Comparison of ENCODE assay signal across 9 cellular contexts in the genomic region with DNA sequence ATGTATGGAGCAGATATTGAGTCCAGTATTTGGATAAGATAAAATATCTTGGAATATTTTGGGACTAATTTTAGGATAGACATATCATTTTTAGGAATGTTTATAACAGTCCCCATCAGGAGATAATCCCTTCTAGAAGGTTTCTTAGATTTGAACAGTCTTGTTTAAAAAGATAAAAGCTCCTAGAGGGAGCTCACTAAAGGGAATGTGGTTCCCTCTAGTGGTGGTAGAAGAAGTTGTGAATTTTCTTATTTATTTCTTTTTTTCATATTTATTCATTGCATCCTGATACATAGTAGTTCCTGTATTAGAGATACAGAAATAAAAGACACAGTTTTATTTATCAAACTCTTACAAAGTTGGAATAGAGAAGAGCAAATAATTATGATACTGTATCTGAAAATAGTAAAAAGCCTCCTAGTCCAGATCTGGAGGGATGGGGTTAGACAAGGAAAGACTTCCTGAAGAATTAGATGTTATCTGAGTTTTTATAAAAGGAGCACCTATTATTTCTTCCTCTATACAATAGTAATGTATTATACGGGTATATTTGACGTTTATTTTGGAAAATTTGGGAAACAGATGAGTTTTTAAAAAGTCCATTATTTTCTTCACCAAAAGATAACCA. TPM values are rescaled to one million over a fixed set of nuclear protein-coding genes. Genes with fewer than 3 reads are reported as not detected.
DNase-seq lines count a peak whose midpoint lies in the region; ATAC-seq, FAIRE-seq and TF ChIP-seq lines count a peak whose summit lies in the region.
"Had no signal": no experiment of that assay in that cellular context is flagged by ENCODE, and none has a peak within 500 bp of the region (broad histone marks: within the 10 kb centered on the region; RNA-seq: fewer than 3 reads in every experiment).

No MANE protein-coding gene starts in this region.

- H3K9me3 ChIP-seq in IMR-90 (ENCODE audit: control insufficient read depth, insufficient read depth, low read length) (no peaks in the 10 kb centered on the region), PC-3 (ENCODE audit: low read length) (no peaks in the 10 kb centered on the region), endothelial cell of umbilical vein (replicated peaks; ENCODE audit: control insufficient read depth, insufficient read depth, low read length) (no peaks in the 10 kb centered on the region), neuronal stem cell (replicated peaks in 1 of 2; ENCODE audit: control insufficient read depth in 2 of 2, insufficient read depth in 1 of 2, low read depth in 1 of 2, low read length in 2 of 2) (no peaks in the 10 kb centered on the region)

- intact Hi-C loops in Calu3 (cut with micrococcal nuclease; ENCODE audit: unreplicated experiment) (loop anchor here (10.0 kb wide), 1 partner anchor 684 kb away; a partner anchor contains a TSS), IMR-90 (cut with micrococcal nuclease) (loop anchor here (1.0 kb wide), 3 partner anchors 516 to 721 kb away; no protein-coding TSS in a partner anchor), PC-3 (cut with micrococcal nuclease) (loop anchor here (2.0 kb wide), 3 partner anchors 74 to 686 kb away; no protein-coding TSS in a partner anchor), endothelial cell of umbilical vein (cut with micrococcal nuclease) (loop anchor here (1.0 to 10.0 kb wide), 4 partner anchors 76 to 695 kb away; no protein-coding TSS in a partner anchor)

- H3K23ac ChIP-seq in IMR-90 (ENCODE audit: low read depth, low read length) (no peak overlapping the region), neuronal stem cell (ENCODE audit: low read depth, low read length, poor library complexity) (no peak overlapping the region)

- H3K4ac ChIP-seq in IMR-90 (ENCODE audit: low read depth, low read length) = no peak overlapping the region
- no peak overlapping the region for H3K4ac ChIP-seq in neuronal stem cell (ENCODE audit: low read length)

- TF ChIP-seq CTCF in Calu3 (IDR thresholded peaks at IDR 0.05; ENCODE audit: unreplicated experiment) (peak; percentile 17), IMR-90 (conservative IDR thresholded peaks at IDR 0.05; ENCODE audit: low read depth, low read length) (peak; percentile 77), PC-3 (conservative IDR thresholded peaks at IDR 0.05; ENCODE audit: low read depth, low read length) (peak; percentile 83), endothelial cell of umbilical vein (IDR thresholded peaks at IDR 0.05; ENCODE audit: extremely low read depth in 1 of 2, insufficient read depth in 1 of 2, low read depth in 1 of 2, low read length in 2 of 2) (peak; percentile 40 to 45)

- no peak overlapping the region for H3K56ac ChIP-seq in IMR-90 (ENCODE audit: extremely low read depth, insufficient read depth, low read length)

- ATAC-seq in IMR-90 (ENCODE audit: low read depth) = peak; percentile 82
- peak; percentile 70 for ATAC-seq in PC-3
- ATAC-seq in GM19397 (IDR thresholded peaks at IDR 0.05; ENCODE audit: unreplicated experiment) = no peak

- H3K4me3 ChIP-seq in IMR-90 (ENCODE audit: insufficient read depth, low read depth, low read length) (no peak overlapping the region), PC-3 (ENCODE audit: low read length) (no peak overlapping the region), endothelial cell of umbilical vein (replicated peaks in 1 of 3; ENCODE audit: insufficient read depth in 1 of 3, low read depth in 1 of 3, low read length in 3 of 3) (no peak overlapping the region), neuronal stem cell (ENCODE audit: low read length in 2 of 2) (no peak overlapping the region)

- H3K27ac Mint-ChIP-seq in Calu3 (ENCODE audit: unreplicated experiment) = no peak overlapping the region

- no peak overlapping the region for H2AK5ac ChIP-seq in IMR-90 (ENCODE audit: low read depth, low read length)
- no peak overlapping the region for H2AK5ac ChIP-seq in neuronal stem cell (ENCODE audit: low read depth, low read length)

- no peaks in the 10 kb centered on the region for H3K9me1 ChIP-seq in IMR-90 (ENCODE audit: insufficient read depth, low read length)
- H3K9me1 ChIP-seq in endothelial cell of umbilical vein (replicated peaks; ENCODE audit: control insufficient read depth, extremely low read depth, insufficient read depth, low read length) = no peaks in the 10 kb centered on the region

- H3K27ac ChIP-seq in IMR-90 (ENCODE audit: insufficient read depth, low read length) (no peak overlapping the region), PC-3 (ENCODE audit: low read length) (no peak overlapping the region), endothelial cell of umbilical vein (ENCODE audit: insufficient read depth, low read depth, low read length) (no peak overlapping the region), neuronal stem cell (replicated peaks; ENCODE audit: low read length) (no peak overlapping the region)

- H3K9ac ChIP-seq in IMR-90 (ENCODE audit: low read depth, low read length) = no peak overlapping the region
- no peak overlapping the region for H3K9ac ChIP-seq in PC-3 (ENCODE audit: low read length)
- no peak overlapping the region for H3K9ac ChIP-seq in endothelial cell of umbilical vein (replicated peaks; ENCODE audit: extremely low read depth, insufficient read depth, low read length)
- no peak overlapping the region for H3K9ac ChIP-seq in neuronal stem cell (ENCODE audit: low read depth, low read length, poor library complexity)

- no peak overlapping the region for H2BK20ac ChIP-seq in IMR-90 (ENCODE audit: low read depth, low read length)

- POLR2A ChIA-PET in IMR-90 (lab: Charles Lee; ENCODE audit: unreplicated experiment) (no interaction called here), PC-3 (lab: Charles Lee; ENCODE audit: unreplicated experiment) (interaction anchor here (0.7 kb wide), 1 partner anchor 466 kb away, joined by 3 read pairs; no protein-coding TSS in a partner anchor), endothelial cell of umbilical vein (lab: Charles Lee) (interaction anchor here (0.6 kb wide), 1 partner anchor 404 kb away, joined by 5 read pairs; no protein-coding TSS in a partner anchor)

- H3F3A ChIP-seq in PC-3 (ENCODE audit: low read length, unreplicated experiment) = no peaks in the 10 kb centered on the region

- H3K4me3 Mint-ChIP-seq in Calu3 (ENCODE audit: low read depth, unreplicated experiment) = no peak overlapping the region
- H3K4me3 Mint-ChIP-seq: IgD-negative memory B cell had no signal

- H3K27me3 Mint-ChIP-seq in Calu3 (ENCODE audit: unreplicated experiment) = peaks cover 60% of the 10 kb centered on the region
- H3K27me3 Mint-ChIP-seq: IgD-negative memory B cell had no signal

- CTCF ChIA-PET in Calu3 (lab: Charles Lee) = interaction anchor here (0.5 to 1.6 kb wide), 11 partner anchors 9 to 695 kb away, joined by 3 to 8 read pairs (median 3); a partner anchor contains a TSS
- CTCF ChIA-PET in IMR-90 (lab: Yijun Ruan, JAX) = interaction anchor here (0.5 to 1.5 kb wide), 5 partner anchors 9 to 696 kb away, joined by 3 to 5 read pairs (median 4); no protein-coding TSS in a partner anchor
- CTCF ChIA-PET in PC-3 (lab: Charles Lee) = interaction anchor here (0.6 to 1.1 kb wide), 5 partner anchors 33 to 696 kb away, joined by 3 to 6 read pairs (median 3); no protein-coding TSS in a partner anchor
- CTCF ChIA-PET in endothelial cell of umbilical vein (lab: Charles Lee) = interaction anchor here (0.6 to 4.4 kb wide), 63 partner anchors 8 to 722 kb away, joined by 3 to 127 read pairs (median 4); a partner anchor contains a TSS

- no peaks in the 10 kb centered on the region for H3K9me3 Mint-ChIP-seq in Calu3 (ENCODE audit: low read depth, unreplicated experiment)
- H3K9me3 Mint-ChIP-seq: IgD-negative memory B cell had no signal

- in situ Hi-C loops in IMR-90 (cut with MboI; ENCODE audit: low sequenced_read_pairs) = loop anchor here (10.0 kb wide), 1 partner anchor 684 kb away; a partner anchor contains a TSS

- H3K18ac ChIP-seq in IMR-90 (ENCODE audit: low read depth, low read length) = no peak overlapping the region
- no peak overlapping the region for H3K18ac ChIP-seq in neuronal stem cell (ENCODE audit: low read length)

- no peak overlapping the region for H2BK5ac ChIP-seq in IMR-90 (ENCODE audit: low read depth, low read length, poor library complexity, severe bottlenecking)
- H2BK5ac ChIP-seq in neuronal stem cell (ENCODE audit: low read length) = no peak overlapping the region

- no CpG with 5 or more reads among the region's 2 CpGs for WGBS in IMR-90 (ENCODE audit: extremely low coverage in 2 of 2, insufficient read length in 1 of 2), 2 experiments
- WGBS in neuronal stem cell (ENCODE audit: extremely low coverage in 2 of 2, insufficient read length in 2 of 2, insufficient replicate concordance in 1 of 2), 2 donors = no CpG with 5 or more reads among the region's 2 CpGs

- H4K8ac ChIP-seq in IMR-90 (ENCODE audit: low read depth in 2 of 2, low read length in 2 of 2) (no peak overlapping the region), neuronal stem cell (ENCODE audit: low read depth, low read length) (no peak overlapping the region)

- peak; percentile 78 for TF ChIP-seq RAD21 in IMR-90 (IDR thresholded peaks at IDR 0.05; ENCODE audit: low read length)

- no peak overlapping the region for H4K5ac ChIP-seq in IMR-90 (ENCODE audit: low read depth, low read length)

- no peak overlapping the region for H2AK9ac ChIP-seq in IMR-90 (replicated peaks; ENCODE audit: low read depth, low read length, poor library complexity)

- H2AFZ ChIP-seq in IMR-90 (replicated peaks; ENCODE audit: low read length, poor library complexity) (no peak overlapping the region), PC-3 (ENCODE audit: low read length) (no peak overlapping the region), endothelial cell of umbilical vein (ENCODE audit: low read depth, low read length) (no peak overlapping the region), neuronal stem cell (ENCODE audit: low read length) (no peak overlapping the region)

- H3K4me1 ChIP-seq in IMR-90 (ENCODE audit: control insufficient read depth, insufficient read depth, low read length) (no peaks in the 10 kb centered on the region), PC-3 (ENCODE audit: insufficient read depth, low read length) (no peaks in the 10 kb centered on the region), endothelial cell of umbilical vein (ENCODE audit: control insufficient read depth, extremely low read depth, insufficient read depth, low read length) (no peaks in the 10 kb centered on the region), neuronal stem cell (ENCODE audit: control insufficient read depth in 2 of 2, insufficient read depth in 1 of 2, low read depth in 1 of 2, low read length in 2 of 2) (no peaks in the 10 kb centered on the region)

- H4K20me1 ChIP-seq in IMR-90 (ENCODE audit: insufficient read depth, low read length) = no peaks in the 10 kb centered on the region
- no peaks in the 10 kb centered on the region for H4K20me1 ChIP-seq in PC-3 (ENCODE audit: low read length)
- H4K20me1 ChIP-seq in endothelial cell of umbilical vein (replicated peaks; ENCODE audit: control insufficient read depth, extremely low read depth, insufficient read depth, low read length) = no peaks in the 10 kb centered on the region

- H3K79me2 ChIP-seq in PC-3 (ENCODE audit: low read length) (no peaks in the 10 kb centered on the region), endothelial cell of umbilical vein (ENCODE audit: control insufficient read depth, insufficient read depth, low read length) (no peaks in the 10 kb centered on the region)

- H3K36me3 Mint-ChIP-seq in Calu3 (ENCODE audit: insufficient read depth, unreplicated experiment) = no peaks in the 10 kb centered on the region
- H3K36me3 Mint-ChIP-seq: IgD-negative memory B cell had no signal

- H3K4me1 Mint-ChIP-seq in Calu3 (ENCODE audit: low read depth, unreplicated experiment) = no peaks in the 10 kb centered on the region

- FAIRE-seq in endothelial cell of umbilical vein (lab: Jason Lieb, UNC) = peak; percentile 37

- H3K9me2 ChIP-seq in PC-3 (replicated peaks; ENCODE audit: low read length) = no peaks in the 10 kb centered on the region

- dilution Hi-C loops in IMR-90 (cut with HindIII; ENCODE audit: low sequenced_read_pairs, unreplicated experiment) (no loop called here), endothelial cell of umbilical vein (cut with MboI; ENCODE audit: extremely low pct_ligation_motif_present, low sequenced_read_pairs) (no loop called here)

- H2BK12ac ChIP-seq in neuronal stem cell (ENCODE audit: low read length) = no peak overlapping the region

- TF ChIP-seq POLR2A in IMR-90 (IDR thresholded peaks at IDR 0.05; ENCODE audit: low read depth, low read length) (no peak), endothelial cell of umbilical vein (IDR thresholded peaks at IDR 0.05; ENCODE audit: low read depth, low read length) (no peak)

- H3K14ac ChIP-seq in IMR-90 (replicated peaks; ENCODE audit: low read depth, low read length) (no peak overlapping the region), neuronal stem cell (ENCODE audit: low read length) (no peak overlapping the region)

- H3K79me1 ChIP-seq in IMR-90 (ENCODE audit: low read depth in 1 of 2, low read length in 2 of 2) (no peaks in the 10 kb centered on the region), neuronal stem cell (ENCODE audit: low read depth, low read length) (no peaks in the 10 kb centered on the region)

- H3K27me3 ChIP-seq in IMR-90 (ENCODE audit: control insufficient read depth, insufficient read depth, low read length) = peaks cover 20% of the 10 kb centered on the region
- H3K27me3 ChIP-seq in PC-3 (ENCODE audit: low read length) = peaks cover under 1% of the 10 kb centered on the region; the same call in 1 of the 2 replicates
- peaks cover 11 to 17% of the 10 kb centered on the region in 2 experiments for H3K27me3 ChIP-seq in endothelial cell of umbilical vein (ENCODE audit: control insufficient read depth in 2 of 2, insufficient read depth in 2 of 2, low read length in 2 of 2)
- peaks cover 0 to 10% (median 0%) of the 10 kb centered on the region in 3 experiments for H3K27me3 ChIP-seq in neuronal stem cell (ENCODE audit: control insufficient read depth in 3 of 3, insufficient read depth in 3 of 3, low read depth in 1 of 3, low read length in 3 of 3)

- H3K36me3 ChIP-seq in IMR-90 (ENCODE audit: control insufficient read depth, insufficient read depth, low read length) = no peaks in the 10 kb centered on the region
- H3K36me3 ChIP-seq in PC-3 (ENCODE audit: low read depth, low read length) = no peaks in the 10 kb centered on the region
- no peaks in the 10 kb centered on the region for H3K36me3 ChIP-seq in endothelial cell of umbilical vein (ENCODE audit: control insufficient read depth in 2 of 2, extremely low read depth in 1 of 2, insufficient read depth in 2 of 2, low read length in 2 of 2)
- no peaks in the 10 kb centered on the region for H3K36me3 ChIP-seq in neuronal stem cell (replicated peaks in 1 of 2; ENCODE audit: control insufficient read depth in 2 of 2, insufficient read depth in 2 of 2, low read length in 2 of 2)

- H2BK15ac ChIP-seq in IMR-90 (ENCODE audit: low read depth, low read length) = no peak overlapping the region
- no peak overlapping the region for H2BK15ac ChIP-seq in neuronal stem cell (ENCODE audit: low read length)

- no peak for DNase-seq in Calu3
- peak; percentile 69 for DNase-seq in IMR-90
- peak; percentile 67 for DNase-seq in PC-3
- DNase-seq in endothelial cell of umbilical vein (ENCODE audit: low read depth, low spot score) = peak; percentile 58
- peak; percentile 17 for DNase-seq in neuronal stem cell (ENCODE audit: low spot score)
- DNase-seq in activated CD4-positive, alpha-beta T cell treated with anti-CD3 and anti-CD28 coated beads, Interleukin-2, amount 50 U/mL, for 48 hours = no peak
- DNase-seq in activated naive CD4-positive, alpha-beta T cell (lab: John Stamatoyannopoulos, UW) = no peak

- BruUV-seq in Calu3 (replicated peaks; lab: Mats Ljungman, UMichigan) (no TSS peak), IMR-90 (replicated peaks; lab: Mats Ljungman, UMichigan) (no TSS peak), PC-3 (replicated peaks; lab: Mats Ljungman, UMichigan) (no TSS peak), endothelial cell of umbilical vein (replicated peaks; lab: Mats Ljungman, UMichigan) (no TSS peak)

- H4K91ac ChIP-seq in IMR-90 (ENCODE audit: insufficient read depth, low read depth, low read length) = no peak overlapping the region
- no peak overlapping the region for H4K91ac ChIP-seq in neuronal stem cell (ENCODE audit: low read depth, low read length, poor library complexity)

- H3K4me2 ChIP-seq in IMR-90 (ENCODE audit: low read depth, low read length) = no peak overlapping the region
- no peak overlapping the region for H3K4me2 ChIP-seq in PC-3 (ENCODE audit: low read length)
- no peak overlapping the region for H3K4me2 ChIP-seq in endothelial cell of umbilical vein (ENCODE audit: insufficient read depth, low read length)
- H3K4me2 ChIP-seq in neuronal stem cell (ENCODE audit: insufficient read depth, low read length, poor library complexity, severe bottlenecking) = no peak overlapping the region

- H2BK120ac ChIP-seq in IMR-90 (ENCODE audit: low read depth, low read length) (no peak overlapping the region), neuronal stem cell (ENCODE audit: low read depth, low read length) (no peak overlapping the region)

RNA-seq across cellular contexts. Expression of a gene that starts 24.5 kb away (rescaled TPM):
- total RNA-seq in Calu3 (2022) = 0.17 TPM in 1 of 2 replicates, not detected in the other
- not detected in 2 replicates for total RNA-seq in IMR-90 (2012; rRNA removed)
- 0.05 and 0.07 TPM in 2 replicates for polyA plus RNA-seq in IMR-90 (2012; rRNA removed)
- 0.05 TPM in 1 of 2 replicates, not detected in the other for polyA plus RNA-seq in IMR-90 (2012; cell fraction: cytosol; rRNA removed)
- polyA plus RNA-seq in IMR-90 (2012; cell fraction: nucleus; rRNA removed; ENCODE audit: low replicate concordance) = 0.07 and 0.09 TPM in 2 replicates
- not detected in 2 replicates for total RNA-seq in PC-3 (2014; rRNA removed)
- not detected in 2 replicates for total RNA-seq in endothelial cell of umbilical vein
- 0.01 TPM in 1 of 2 replicates, not detected in the other for polyA plus RNA-seq in endothelial cell of umbilical vein
- polyA plus RNA-seq in endothelial cell of umbilical vein (2011; cell fraction: cytosol; rRNA removed) = not detected in 2 replicates
- polyA plus RNA-seq in endothelial cell of umbilical vein (2011; cell fraction: nucleus; rRNA removed) = not detected in 2 replicates
- not detected in 2 replicates for polyA plus RNA-seq in endothelial cell of umbilical vein (2012)
- not detected in 2 replicates for polyA minus RNA-seq in endothelial cell of umbilical vein
- polyA minus RNA-seq in endothelial cell of umbilical vein (2011; cell fraction: cytosol; rRNA and poly(A)+ RNA removed) = not detected
- polyA minus RNA-seq in endothelial cell of umbilical vein (2011; cell fraction: nucleus; rRNA and poly(A)+ RNA removed) = not detected in 2 replicates
- 0.07 TPM for polyA plus RNA-seq in neuronal stem cell (2013, experiment 1 of 2)
- polyA plus RNA-seq in neuronal stem cell (2013, experiment 2 of 2) = 0.06 TPM

Comparison
In these comparisons a context has a peak if more than half of its experiments do, and no peak if none do; other contexts are left out.
1. DNase-seq: peak in IMR-90 (single experiment), PC-3 (single experiment), endothelial cell of umbilical vein (single experiment) and neuronal stem cell (single experiment); none in Calu3 (single experiment), activated CD4-positive, alpha-beta T cell treated with anti-CD3 and anti-CD28 coated beads, Interleukin-2, amount 50 U/mL, for 48 hours (0 of 2) and activated naive CD4-positive, alpha-beta T cell (0 of 4).
2. CTCF ChIP-seq: peak in every context shown above with its lines; median percentile 83 in PC-3; 77 in IMR-90; 42 in endothelial cell of umbilical vein; 17 in Calu3.